10 cellular contexts compared by ENCODE assay signal in the genomic region with DNA sequence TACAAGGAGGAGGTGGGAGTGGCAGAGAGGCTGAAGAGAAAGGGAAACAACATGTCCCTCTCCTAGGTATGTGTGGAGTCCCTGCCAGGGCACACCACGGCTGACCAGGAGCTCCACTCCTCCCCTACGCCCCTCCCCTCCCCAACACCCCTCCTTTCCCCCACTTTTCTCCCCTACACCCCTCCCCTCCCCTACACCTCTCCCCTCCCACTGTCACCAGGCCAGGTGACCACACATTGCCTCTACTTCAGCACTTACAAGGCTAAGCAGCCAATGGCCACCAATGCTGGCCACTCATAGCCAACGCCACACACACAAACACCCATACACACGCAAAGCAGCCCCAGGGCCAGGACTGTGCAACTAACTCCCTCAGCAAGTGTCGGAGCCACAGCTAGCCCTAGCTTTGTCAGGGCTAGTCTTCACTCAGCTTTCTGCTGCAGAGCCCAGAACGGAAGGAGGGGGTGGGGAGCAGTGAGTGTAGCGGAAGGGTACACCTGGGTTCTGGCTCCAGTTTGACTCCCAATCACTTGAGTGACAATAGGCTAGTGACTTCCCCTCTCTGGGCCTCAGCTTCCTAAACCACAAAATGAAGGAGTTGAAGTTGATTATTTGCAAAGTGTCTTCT. TPM values are rescaled to one million over a fixed set of nuclear protein-coding genes. Genes with fewer than 3 reads are reported as not detected.
DNase-seq lines count a peak whose midpoint lies in the region; ATAC-seq, FAIRE-seq and TF ChIP-seq lines count a peak whose summit lies in the region.
"Had no signal": no experiment of that assay in that cellular context is flagged by ENCODE, and none has a peak within 500 bp of the region (broad histone marks: within the 10 kb centered on the region; RNA-seq: fewer than 3 reads in every experiment).

No MANE protein-coding gene starts in this region.

- intact Hi-C loops in activated CD4-positive, alpha-beta memory T cell treated with anti-CD3 and anti-CD28 coated beads for 36 hours (cut with micrococcal nuclease): loop anchor here (1.0 to 5.0 kb wide), 2 partner anchors 8 to 42 kb away; partner anchors contain the start of gene ATP6V0A1

- H3K36me3 ChIP-seq in gastroesophageal sphincter: no peaks in the 10 kb centered on the region

- peaks cover 12 to 100% (median 68%) of the 10 kb centered on the region in 3 donors for H3K4me1 ChIP-seq in gastroesophageal sphincter

- H3K27ac ChIP-seq in gastroesophageal sphincter: peak overlapping the region; percentile 52 to 99 (median 86)

- H3K4me3 ChIP-seq in gastroesophageal sphincter: peak overlapping the region in 1 of 2 donors; percentile 19

- 11% methylated on average over 1 of the region's 7 CpGs; no CpG with 5 or more reads in 1 of the 2 donors for WGBS in gastroesophageal sphincter (ENCODE audit: low coverage in 1 of 2), 2 donors

- TF ChIP-seq CTCF in HFFc6 (IDR thresholded peaks at IDR 0.05) (no peak), gastroesophageal sphincter (IDR thresholded peaks at IDR 0.05) (no peak)

- DNase-seq in HFFc6: no peak
- DNase-seq in activated CD4-positive, alpha-beta memory T cell treated with anti-CD3 and anti-CD28 coated beads for 36 hours: peak; percentile 87
- peak; percentile 33 for DNase-seq in stimulated activated naive B cell treated with anti-CD40 and anti-IgM and Interleukin-4, amounts not matched to agents 10 μg/mL and 1 μg/mL and 100 μg/mL, for 72 hours
- no peak for DNase-seq in AG08395 (ENCODE audit: low spot score)
- DNase-seq in RCC 7860 (ENCODE audit: low spot score): no peak
- DNase-seq in COLO829 (ENCODE audit: low spot score): no peak
- DNase-seq: kidney glomerular epithelial cell had no signal

- TF ChIP-seq POLR2A in gastroesophageal sphincter (IDR thresholded peaks at IDR 0.05): no peak

- peaks cover 11% of the 10 kb centered on the region for H3K36me3 Mint-ChIP-seq in HFFc6 (ENCODE audit: low read depth)
- H3K36me3 Mint-ChIP-seq in activated CD4-positive, alpha-beta memory T cell treated with anti-CD3 and anti-CD28 coated beads for 36 hours: no peaks in the 10 kb centered on the region
- H3K36me3 Mint-ChIP-seq in stimulated activated naive B cell treated with anti-CD40 and anti-IgM and Interleukin-4, amounts not matched to agents 10 μg/mL and 1 μg/mL and 100 μg/mL, for 72 hours: no peaks in the 10 kb centered on the region

- H3K4me3 Mint-ChIP-seq in HFFc6: peak overlapping the region; percentile 42
- H3K4me3 Mint-ChIP-seq in activated CD4-positive, alpha-beta memory T cell treated with anti-CD3 and anti-CD28 coated beads for 36 hours: peak overlapping the region; percentile 49
- peak overlapping the region; percentile 11 to 46 for H3K4me3 Mint-ChIP-seq in stimulated activated naive B cell treated with anti-CD40 and anti-IgM and Interleukin-4, amounts not matched to agents 10 μg/mL and 1 μg/mL and 100 μg/mL, for 72 hours

- H3K4me1 Mint-ChIP-seq in HFFc6 (ENCODE audit: low read depth): peaks cover 66% of the 10 kb centered on the region
- peaks cover 17% of the 10 kb centered on the region for H3K4me1 Mint-ChIP-seq in activated CD4-positive, alpha-beta memory T cell treated with anti-CD3 and anti-CD28 coated beads for 36 hours (ENCODE audit: low read depth)
- peaks cover 15 to 22% of the 10 kb centered on the region in 2 donors for H3K4me1 Mint-ChIP-seq in stimulated activated naive B cell treated with anti-CD40 and anti-IgM and Interleukin-4, amounts not matched to agents 10 μg/mL and 1 μg/mL and 100 μg/mL, for 72 hours

- no peak for ATAC-seq in gastroesophageal sphincter
- ATAC-seq in stimulated activated naive B cell treated with anti-CD40 and anti-IgM and Interleukin-4, amounts not matched to agents 10 μg/mL and 1 μg/mL and 100 μg/mL, for 72 hours (replicated peaks): peak; percentile 91 to 92
- ATAC-seq in HG03521 (IDR thresholded peaks at IDR 0.05; ENCODE audit: unreplicated experiment): no peak

- no peaks in the 10 kb centered on the region; the same call in 1 of the 2 replicates for H3K27me3 Mint-ChIP-seq in HFFc6 (ENCODE audit: insufficient read depth)
- no peaks in the 10 kb centered on the region for H3K27me3 Mint-ChIP-seq in activated CD4-positive, alpha-beta memory T cell treated with anti-CD3 and anti-CD28 coated beads for 36 hours
- peaks cover 5% of the 10 kb centered on the region in 2 donors for H3K27me3 Mint-ChIP-seq in stimulated activated naive B cell treated with anti-CD40 and anti-IgM and Interleukin-4, amounts not matched to agents 10 μg/mL and 1 μg/mL and 100 μg/mL, for 72 hours

- H3K9me3 ChIP-seq in gastroesophageal sphincter: no peaks in the 10 kb centered on the region

- H3K9me3 Mint-ChIP-seq in HFFc6: no peaks in the 10 kb centered on the region
- no peaks in the 10 kb centered on the region for H3K9me3 Mint-ChIP-seq in activated CD4-positive, alpha-beta memory T cell treated with anti-CD3 and anti-CD28 coated beads for 36 hours
- H3K9me3 Mint-ChIP-seq in stimulated activated naive B cell treated with anti-CD40 and anti-IgM and Interleukin-4, amounts not matched to agents 10 μg/mL and 1 μg/mL and 100 μg/mL, for 72 hours: no peaks in the 10 kb centered on the region

- no peak for FAIRE-seq in RCC 7860 (lab: Jason Lieb, UNC)
- FAIRE-seq: TTC549 had no signal

- POLR2A ChIA-PET in activated CD4-positive, alpha-beta memory T cell treated with anti-CD3 and anti-CD28 coated beads for 36 hours (lab: Charles Lee): no interaction called here

- H3K27ac Mint-ChIP-seq in HFFc6: peak overlapping the region; percentile 69; the same call in 1 of the 2 replicates
- peak overlapping the region; percentile 69 for H3K27ac Mint-ChIP-seq in activated CD4-positive, alpha-beta memory T cell treated with anti-CD3 and anti-CD28 coated beads for 36 hours
- H3K27ac Mint-ChIP-seq in stimulated activated naive B cell treated with anti-CD40 and anti-IgM and Interleukin-4, amounts not matched to agents 10 μg/mL and 1 μg/mL and 100 μg/mL, for 72 hours: peak overlapping the region; percentile 1

- H3K27me3 ChIP-seq in gastroesophageal sphincter: no peaks in the 10 kb centered on the region

- TF ChIP-seq EP300 in gastroesophageal sphincter (IDR thresholded peaks at IDR 0.05): no peak

- CTCF ChIA-PET in activated CD4-positive, alpha-beta memory T cell treated with anti-CD3 and anti-CD28 coated beads for 36 hours (lab: Charles Lee): interaction anchor here (0.7 to 4.6 kb wide), 8 partner anchors 9 to 112 kb away, joined by 3 to 24 read pairs (median 4); no protein-coding TSS in a partner anchor

RNA-seq across cellular contexts. Expression of gene CAVIN1, which starts 8.2 kb away (rescaled TPM):
- total RNA-seq in HFFc6 (2021; fragmentation: NEBNext Ultra II Directional; extraction: Animal tissue kit (Norgen Biotek cat#: 25700)): 1,000 to 10,000 TPM; 1,059 to 1,221 (median 1,100) TPM
- total RNA-seq in activated CD4-positive, alpha-beta memory T cell treated with anti-CD3 and anti-CD28 coated beads for 36 hours: 1 to 10 TPM; 2.5 to 2.9 TPM
- 1,000 to 10,000 TPM in 2 of 4 donors, 100 to 1,000 TPM in 2; 615 to 1,266 (median 897) TPM for total RNA-seq in gastroesophageal sphincter

RNA-seq across cellular contexts. Expression of gene STAT3, which starts 26.7 kb away (rescaled TPM):
- 10 to 100 TPM; 65.3 to 74.5 (median 68.8) TPM for total RNA-seq in HFFc6 (2021; fragmentation: NEBNext Ultra II Directional; extraction: Animal tissue kit (Norgen Biotek cat#: 25700))
- total RNA-seq in activated CD4-positive, alpha-beta memory T cell treated with anti-CD3 and anti-CD28 coated beads for 36 hours: 100 to 1,000 TPM; 194 to 198 TPM
- total RNA-seq in gastroesophageal sphincter: 100 to 1,000 TPM; 146 to 253 (median 205) TPM

RNA-seq across cellular contexts. Expression of gene ATP6V0A1, which starts 43.8 kb away (rescaled TPM):
- total RNA-seq in HFFc6 (2021; fragmentation: NEBNext Ultra II Directional; extraction: Animal tissue kit (Norgen Biotek cat#: 25700)): 10 to 100 TPM; 29.6 to 56.7 (median 37.1) TPM
- total RNA-seq in activated CD4-positive, alpha-beta memory T cell treated with anti-CD3 and anti-CD28 coated beads for 36 hours: 10 to 100 TPM; 12.0 to 13.2 TPM
- total RNA-seq in gastroesophageal sphincter: 10 to 100 TPM; 47.5 to 84.5 (median 65.4) TPM

Comparison
In these comparisons a context has a peak if more than half of its experiments do, and no peak if none do; other contexts are left out.
1. DNase-seq: peak in activated CD4-positive, alpha-beta memory T cell treated with anti-CD3 and anti-CD28 coated beads for 36 hours (single experiment) and stimulated activated naive B cell treated with anti-CD40 and anti-IgM and Interleukin-4, amounts not matched to agents 10 μg/mL and 1 μg/mL and 100 μg/mL, for 72 hours (single experiment); none in HFFc6 (single experiment), AG08395 (single experiment), RCC 7860 (single experiment) and COLO829 (single experiment).
2. H3K27ac Mint-ChIP-seq: peak in every context shown above with its lines; median percentile 69 in HFFc6; 69 in activated CD4-positive, alpha-beta memory T cell treated with anti-CD3 and anti-CD28 coated beads for 36 hours; 1 in stimulated activated naive B cell treated with anti-CD40 and anti-IgM and Interleukin-4, amounts not matched to agents 10 μg/mL and 1 μg/mL and 100 μg/mL, for 72 hours.
3. ATAC-seq: peak in stimulated activated naive B cell treated with anti-CD40 and anti-IgM and Interleukin-4, amounts not matched to agents 10 μg/mL and 1 μg/mL and 100 μg/mL, for 72 hours (2 of 2); none in gastroesophageal sphincter (single experiment) and HG03521 (single experiment).
4. RNA of gene CAVIN1, which starts 8.2 kb away (total RNA-seq): 1,059 to 1,221 TPM in HFFc6 and 615 to 1,266 TPM in gastroesophageal sphincter; 2.5 to 2.9 TPM in activated CD4-positive, alpha-beta memory T cell treated with anti-CD3 and anti-CD28 coated beads for 36 hours; every median in the first group is over 100 times any median in the second.
5. Peak in every context shown above with its lines, with median percentiles within 50 percentile points of each other: H3K4me3 Mint-ChIP-seq.